Comparison of ENCODE assay signal across 28 cellular contexts in genomic region chr2:97657986-97658690, GRCh38. TPM values are rescaled to one million over a fixed set of nuclear protein-coding genes. Genes with fewer than 3 reads are reported as not detected.
DNase-seq lines count a peak whose midpoint lies in the region; ATAC-seq, FAIRE-seq and TF ChIP-seq lines count a peak whose summit lies in the region.
"Had no signal": no experiment of that assay in that cellular context is flagged by ENCODE, and none has a peak within 500 bp of the region (broad histone marks: within the 10 kb centered on the region; RNA-seq: fewer than 3 reads in every experiment).

No MANE protein-coding gene starts in this region.

- no peaks in the 10 kb centered on the region; the same call in 1 of the 2 replicates for H4K20me1 ChIP-seq in K562 (replicated peaks; ENCODE audit: control insufficient read depth, insufficient read depth, low read length)

- no peak for TF ChIP-seq EP300 in K562 (IDR thresholded peaks at IDR 0.05; ENCODE audit: low read length)

- no peak for TF ChIP-seq CTCF in K562 (IDR thresholded peaks at IDR 0.05 in 2 of 3, conservative IDR thresholded peaks at IDR 0.05 in 1 of 3; ENCODE audit: insufficient read depth in 2 of 3, low read depth in 1 of 3, low read length in 3 of 3)

- H3K79me2 ChIP-seq in K562 (ENCODE audit: control insufficient read depth, insufficient read depth, low read length): peaks cover 34% of the 10 kb centered on the region

- peaks cover 15 to 60% of the 10 kb centered on the region in 2 experiments; a peak in 4 of 5 replicates for H3K4me1 ChIP-seq in K562 (replicated peaks in 1 of 2; ENCODE audit: control insufficient read depth in 2 of 2, insufficient read depth in 2 of 2, low read length in 2 of 2)
- H3K4me1 ChIP-seq: foreskin keratinocyte had no signal

- H3K36me3 ChIP-seq in H7 (replicated peaks; ENCODE audit: control insufficient read depth, insufficient read depth, low read length) (peaks cover 11% of the 10 kb centered on the region), K562 (ENCODE audit: control insufficient read depth, insufficient read depth, low read length) (peaks cover 61% of the 10 kb centered on the region; the same call in 2 of the 3 replicates)

- POLR2A ChIA-PET in K562 (lab: Yijun Ruan, JAX): interaction anchor here (0.7 to 1.3 kb wide), 4 partner anchors 9 to 68 kb away, joined by 3 to 8 read pairs (median 5); partner anchors contain the start of gene COX5B

- BruUV-seq in K562 (replicated peaks; lab: Mats Ljungman, UMichigan): no TSS peak

- DNase-seq in H7 (peak; percentile 24), K562 (ENCODE audit: extremely low read depth in 1 of 4, low spot score in 3 of 4) (no peak), NCI-H524 treated with DMSO at 0.1 percent for 48 hours (lab: John Stamatoyannopoulos, UW) (no peak), HTR-8/SVneo (ENCODE audit: insufficient read length, low spot score) (no peak)
- DNase-seq: activated CD4-positive, alpha-beta memory T cell treated with anti-CD3 and anti-CD28 coated beads for 36 hours; activated naive CD4-positive, alpha-beta T cell treated with anti-CD3 and anti-CD28 coated beads, Interleukin-2, amount 50 U/mL, for 16 hours; amygdala; dorsolateral prefrontal cortex; esophagus squamous epithelium; foreskin keratinocyte; head of caudate nucleus; KBM-7; mesenchymal stem cell; NCI-H1105; NCI-H187; SIG-M5; small intestine; stimulated activated naive CD4-positive, alpha-beta T cell treated with Interleukin-2 at 50 U/mL for 16 hours; upper lobe of right lung had no signal

- in situ Hi-C loops in K562 (cut with MboI): no loop called here

- intact Hi-C loops in K562 (cut with micrococcal nuclease): no loop called here

- no peak overlapping the region for H3K27ac ChIP-seq in K562 (ENCODE audit: extremely low read depth, low read depth, low read length)
- H3K27ac ChIP-seq: esophagus squamous epithelium, foreskin keratinocyte, left lung, upper lobe of right lung had no signal

- H3K27me3 ChIP-seq in H7 (ENCODE audit: control insufficient read depth, insufficient read depth, low read length) (no peaks in the 10 kb centered on the region), K562 (ENCODE audit: control insufficient read depth in 2 of 2, insufficient read depth in 2 of 2, low read length in 2 of 2) (no peaks in the 10 kb centered on the region)
- H3K27me3 ChIP-seq: dorsolateral prefrontal cortex, esophagus squamous epithelium, foreskin keratinocyte, left lung, upper lobe of right lung had no signal

- no peak for ATAC-seq in K562
- ATAC-seq: activated CD4-positive, CD25-positive, alpha-beta regulatory T cell treated with anti-CD3 and anti-CD28 coated beads, Interleukin-2, amount 50 U/mL, for 24 hours; foreskin keratinocyte; left lung; upper lobe of right lung had no signal

- H2AFZ ChIP-seq in K562 (ENCODE audit: low read depth, low read length): no peak overlapping the region

- CTCF ChIA-PET in K562 (lab: Yijun Ruan, JAX; ENCODE audit: low intra/inter-chr PET ratio): no interaction called here

- WGBS in K562 (ENCODE audit: insufficient coverage, low coverage, missing lambda C conversion rate): 92% methylated on average over 35 of the region's 37 CpGs

- no peaks in the 10 kb centered on the region for H3K9me3 ChIP-seq in K562 (replicated peaks; ENCODE audit: control insufficient read depth, insufficient read depth, low read depth, low read length)
- H3K9me3 ChIP-seq: left lung, upper lobe of right lung had no signal

- TF ChIP-seq POLR2A in K562 (conservative IDR thresholded peaks at IDR 0.05): peak; percentile 31; the same call in 1 of the 2 replicates

- TF ChIP-seq RAD21 in K562 (CRISPR knock-in tag; conservative IDR thresholded peaks at IDR 0.05 in 1 of 2, IDR thresholded peaks at IDR 0.05 in 1 of 2): no peak

- H3K4me3 ChIP-seq in H7 (ENCODE audit: insufficient read depth, low read depth, low read length) (no peak overlapping the region), K562 (no peak overlapping the region)
- H3K4me3 ChIP-seq: dorsolateral prefrontal cortex, esophagus squamous epithelium, left lung, upper lobe of right lung had no signal

- H3K9me1 ChIP-seq in K562 (ENCODE audit: control insufficient read depth, insufficient read depth, low read length): peaks cover 5% of the 10 kb centered on the region

- no peak overlapping the region for H3K4me2 ChIP-seq in K562 (ENCODE audit: insufficient read depth, low read length)

- peak overlapping the region in 1 of 2 experiments; percentile 27; a peak in 1 of 4 replicates for H3K9ac ChIP-seq in K562 (ENCODE audit: insufficient read depth in 1 of 2, low read depth in 2 of 2, low read length in 2 of 2)

- FAIRE-seq in K562 (lab: Jason Lieb, UNC): no peak
- no peak for FAIRE-seq in HTR-8/SVneo (lab: Jason Lieb, UNC)
- FAIRE-seq: endometrium, GM12892, H1, islet of Langerhans, RCC 7860, small intestine had no signal

RNA-seq across cellular contexts. Expression of gene ACTR1B, which starts 5.7 kb away (rescaled TPM):
- 49.7 and 58.3 TPM in 2 replicates for total RNA-seq in H7 (2014; rRNA removed; shearing (Covaris generic))
- total RNA-seq in K562 (2011; cell fraction: chromatin; rRNA removed; ENCODE audit: low replicate concordance): 58.6 and 187 TPM in 2 replicates
- 122 and 125 TPM in 2 replicates for total RNA-seq in K562 (2011; cell fraction: nucleolus; rRNA removed)
- 80.8 and 84.3 TPM in 2 replicates for total RNA-seq in K562 (2011; cell fraction: nucleoplasm; rRNA removed)
- 22.1 and 27.9 TPM in 2 replicates for total RNA-seq in K562 (2014; rRNA removed)
- total RNA-seq in K562 (2014; rRNA removed; fragmentation: Illumina TruSeq; extraction: Trizol): 12.0 and 16.2 TPM in 2 replicates
- 26.4 and 26.7 TPM in 2 replicates for total RNA-seq in K562 (2015; rRNA removed; fragmentation: Illumina TruSeq; extraction: Trizol)
- total RNA-seq in K562 (2021): 41.0 and 43.0 TPM in 2 replicates
- 40.9 and 47.4 TPM in 2 replicates for polyA plus RNA-seq in K562 (2011; rRNA removed)
- polyA plus RNA-seq in K562 (2011; cell fraction: cytosol; rRNA removed): 50.7 and 71.9 TPM in 2 replicates
- polyA plus RNA-seq in K562 (2011; cell fraction: nucleus; rRNA removed): 306 and 320 TPM in 2 replicates
- polyA plus RNA-seq in K562 (2012): 37.9 and 120 TPM in 2 replicates
- 22.5 and 29.2 TPM in 2 replicates for polyA plus RNA-seq in K562 (2014; fragmentation: Illumina TruSeq; extraction: Trizol)
- 1 to 10 TPM in 1 of 2 experiments, under 1 TPM in 1; 0.49 to 2.3 TPM for polyA plus RNA-seq in K562 (2014; fragmentation: Nextera tagmentation; extraction: Ambion mirVana)
- polyA plus RNA-seq in K562 (2014; rRNA removed): 42.3 and 46.1 TPM in 2 replicates
- 16.2 and 25.4 TPM in 2 replicates for polyA minus RNA-seq in K562 (2011; rRNA and poly(A)+ RNA removed)
- polyA minus RNA-seq in K562 (2011; cell fraction: cytosol; rRNA and poly(A)+ RNA removed): 19.1 and 23.3 TPM in 2 replicates
- 68.1 and 83.7 TPM in 2 replicates for polyA minus RNA-seq in K562 (2011; cell fraction: nucleus; rRNA and poly(A)+ RNA removed)

RNA-seq across cellular contexts. Expression of gene C2orf92, which starts 11.4 kb away (rescaled TPM):
- 2.5 and 4.2 TPM in 2 replicates for total RNA-seq in H7 (2014; rRNA removed; shearing (Covaris generic))
- total RNA-seq in K562 (2011; cell fraction: chromatin; rRNA removed; ENCODE audit: low replicate concordance): 36.2 and 42.2 TPM in 2 replicates
- total RNA-seq in K562 (2011; cell fraction: nucleolus; rRNA removed): 17.0 and 25.8 TPM in 2 replicates
- total RNA-seq in K562 (2011; cell fraction: nucleoplasm; rRNA removed): 19.2 and 23.9 TPM in 2 replicates
- 2.2 TPM in 2 replicates for total RNA-seq in K562 (2014; rRNA removed)
- 3.6 and 5.0 TPM in 2 replicates for total RNA-seq in K562 (2014; rRNA removed; fragmentation: Illumina TruSeq; extraction: Trizol)
- total RNA-seq in K562 (2015; rRNA removed; fragmentation: Illumina TruSeq; extraction: Trizol): 6.7 and 6.8 TPM in 2 replicates
- 4.0 and 4.5 TPM in 2 replicates for total RNA-seq in K562 (2021)
- 6.1 and 7.1 TPM in 2 replicates for polyA plus RNA-seq in K562 (2011; rRNA removed)
- 1.4 and 2.2 TPM in 2 replicates for polyA plus RNA-seq in K562 (2011; cell fraction: cytosol; rRNA removed)
- polyA plus RNA-seq in K562 (2011; cell fraction: nucleus; rRNA removed): 22.7 and 23.4 TPM in 2 replicates
- polyA plus RNA-seq in K562 (2012): 5.3 and 10.9 TPM in 2 replicates
- 3.4 and 4.0 TPM in 2 replicates for polyA plus RNA-seq in K562 (2014; fragmentation: Illumina TruSeq; extraction: Trizol)
- polyA plus RNA-seq in K562 (2014; fragmentation: Nextera tagmentation; extraction: Ambion mirVana): 1 to 10 TPM in 1 of 2 experiments, under 1 TPM in 1; 0.65 to 1.2 TPM
- polyA plus RNA-seq in K562 (2014; rRNA removed): 4.2 and 6.0 TPM in 2 replicates
- 11.2 and 14.2 TPM in 2 replicates for polyA minus RNA-seq in K562 (2011; rRNA and poly(A)+ RNA removed)
- polyA minus RNA-seq in K562 (2011; cell fraction: cytosol; rRNA and poly(A)+ RNA removed): 1.4 and 2.4 TPM in 2 replicates
- 9.6 and 20.2 TPM in 2 replicates for polyA minus RNA-seq in K562 (2011; cell fraction: nucleus; rRNA and poly(A)+ RNA removed)

RNA-seq across cellular contexts. Expression of gene COX5B, which starts 12.3 kb away (rescaled TPM):
- total RNA-seq in H7 (2014; rRNA removed; shearing (Covaris generic)): 312 and 347 TPM in 2 replicates
- total RNA-seq in K562 (2011; cell fraction: chromatin; rRNA removed; ENCODE audit: low replicate concordance): 55.0 and 69.6 TPM in 2 replicates
- 123 and 139 TPM in 2 replicates for total RNA-seq in K562 (2011; cell fraction: nucleolus; rRNA removed)
- total RNA-seq in K562 (2011; cell fraction: nucleoplasm; rRNA removed): 112 and 121 TPM in 2 replicates
- total RNA-seq in K562 (2014; rRNA removed) (1,235 and 1,392 TPM in 2 replicates), K562 (2014; rRNA removed; fragmentation: Illumina TruSeq; extraction: Trizol) (182 and 199 TPM in 2 replicates), K562 (2015; rRNA removed; fragmentation: Illumina TruSeq; extraction: Trizol) (458 and 535 TPM in 2 replicates), K562 (2021) (536 and 603 TPM in 2 replicates)
- polyA plus RNA-seq in K562 (2011; rRNA removed) (535 and 582 TPM in 2 replicates), K562 (2014; fragmentation: Illumina TruSeq; extraction: Trizol) (154 and 281 TPM in 2 replicates), K562 (2014; fragmentation: Nextera tagmentation; extraction: Ambion mirVana) (100 to 1,000 TPM; 305 to 487 TPM), K562 (2014; rRNA removed) (1,304 and 1,424 TPM in 2 replicates)
- polyA plus RNA-seq in K562 (2011; cell fraction: cytosol; rRNA removed): 717 and 760 TPM in 2 replicates
- 365 and 570 TPM in 2 replicates for polyA plus RNA-seq in K562 (2011; cell fraction: nucleus; rRNA removed)
- 526 and 547 TPM in 2 replicates for polyA plus RNA-seq in K562 (2012)
- 60.5 and 61.2 TPM in 2 replicates for polyA minus RNA-seq in K562 (2011; rRNA and poly(A)+ RNA removed)
- 88.6 and 115 TPM in 2 replicates for polyA minus RNA-seq in K562 (2011; cell fraction: cytosol; rRNA and poly(A)+ RNA removed)
- polyA minus RNA-seq in K562 (2011; cell fraction: nucleus; rRNA and poly(A)+ RNA removed): 46.4 and 75.2 TPM in 2 replicates

RNA-seq across cellular contexts. Expression of gene ZAP70, which starts 55.2 kb away (rescaled TPM):
- 0.33 and 2.5 TPM in 2 replicates for total RNA-seq in H7 (2014; rRNA removed; shearing (Covaris generic))
- total RNA-seq in K562 (2011; cell fraction: chromatin; rRNA removed; ENCODE audit: low replicate concordance): 0.58 and 3.1 TPM in 2 replicates
- total RNA-seq in K562 (2011; cell fraction: nucleolus; rRNA removed): 1.8 and 2.0 TPM in 2 replicates
- total RNA-seq in K562 (2011; cell fraction: nucleoplasm; rRNA removed): 0.81 and 1.7 TPM in 2 replicates
- 0.41 and 0.49 TPM in 2 replicates for total RNA-seq in K562 (2014; rRNA removed)
- total RNA-seq in K562 (2014; rRNA removed; fragmentation: Illumina TruSeq; extraction: Trizol): 0.07 TPM in 1 of 2 replicates, not detected in the other
- 0.18 and 0.19 TPM in 2 replicates for total RNA-seq in K562 (2015; rRNA removed; fragmentation: Illumina TruSeq; extraction: Trizol)
- 0.80 and 0.98 TPM in 2 replicates for total RNA-seq in K562 (2021)
- 0.35 and 0.39 TPM in 2 replicates for polyA plus RNA-seq in K562 (2011; rRNA removed)
- polyA plus RNA-seq in K562 (2011; cell fraction: cytosol; rRNA removed): 0.18 and 0.63 TPM in 2 replicates
- 2.9 and 5.1 TPM in 2 replicates for polyA plus RNA-seq in K562 (2011; cell fraction: nucleus; rRNA removed)
- polyA plus RNA-seq in K562 (2012): 0.76 and 3.9 TPM in 2 replicates
- 0.21 and 0.22 TPM in 2 replicates for polyA plus RNA-seq in K562 (2014; fragmentation: Illumina TruSeq; extraction: Trizol)
- polyA plus RNA-seq in K562 (2014; fragmentation: Nextera tagmentation; extraction: Ambion mirVana): under 1 TPM in 1 of 2 experiments, not detected in 1; 0.06 TPM
- 0.20 and 0.76 TPM in 2 replicates for polyA plus RNA-seq in K562 (2014; rRNA removed)
- polyA minus RNA-seq in K562 (2011; rRNA and poly(A)+ RNA removed): 0.15 and 0.46 TPM in 2 replicates
- not detected in 2 replicates for polyA minus RNA-seq in K562 (2011; cell fraction: cytosol; rRNA and poly(A)+ RNA removed)
- polyA minus RNA-seq in K562 (2011; cell fraction: nucleus; rRNA and poly(A)+ RNA removed): 0.81 TPM in 1 of 2 replicates, not detected in the other
- total RNA-seq: foreskin keratinocyte, H1, MCF 10A, NCI-H460 had no signal
